In the genomic region with DNA sequence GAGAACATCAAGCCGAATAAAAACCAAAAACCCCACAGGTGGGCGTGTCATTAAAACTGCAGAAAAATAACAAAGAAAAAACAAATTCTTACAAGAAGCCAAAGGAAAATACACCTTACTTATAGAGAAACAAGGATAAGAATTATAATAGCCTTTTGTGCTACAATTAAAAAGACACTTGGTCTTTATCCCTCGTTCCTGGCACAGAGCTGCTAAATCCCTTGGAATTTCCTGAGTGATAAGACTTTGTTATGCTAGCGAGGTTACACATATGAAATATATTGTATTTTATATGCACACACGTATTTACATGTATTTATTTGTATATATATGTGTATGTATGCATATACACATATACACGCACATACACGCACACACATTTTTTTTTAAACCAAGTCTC, we compare ENCODE assay signal across 21 cellular contexts.
DNase-seq lines count a peak whose midpoint lies in the region; TF ChIP-seq lines count a peak whose summit lies in the region.
"Had no signal": no experiment of that assay in that cellular context is flagged by ENCODE, and none has a peak within 500 bp of the region (broad histone marks: within the 10 kb centered on the region; RNA-seq: fewer than 3 reads in every experiment).

No MANE protein-coding gene starts in this region.

- no peak overlapping the region for H3K18ac ChIP-seq in H9 (ENCODE audit: insufficient read length, low read depth, low read length)

- no peaks in the 10 kb centered on the region for H3K79me1 ChIP-seq in H9 (ENCODE audit: insufficient read depth, low read depth, low read length, poor library complexity, severe bottlenecking)

- H3K56ac ChIP-seq in H9 (ENCODE audit: insufficient read length, low read depth, low read length), result no peak overlapping the region

- H2AK5ac ChIP-seq in H9 (ENCODE audit: insufficient read length, low read length), result no peak overlapping the region

- H2BK12ac ChIP-seq in H9 (ENCODE audit: insufficient read length, low read depth, low read length), result no peak overlapping the region

- H3K4me1 ChIP-seq in H9 (ENCODE audit: insufficient read depth, low read length), result no peaks in the 10 kb centered on the region
- H3K4me1 ChIP-seq: A549; BE2C; BLaER1 treated with 17β-estradiol and CSF1 and Interleukin-3, amounts not matched to agents 10 nM and 100 nM had no signal

- H3K27me3 Mint-ChIP-seq in H9 (ENCODE audit: low read depth), result no peaks in the 10 kb centered on the region
- H3K27me3 Mint-ChIP-seq: CD4-positive, alpha-beta T cell; CD8-positive, alpha-beta memory T cell had no signal

- no peaks in the 10 kb centered on the region for H3K9me3 Mint-ChIP-seq in H9
- H3K9me3 Mint-ChIP-seq: HFFc6 had no signal

- H3K23ac ChIP-seq in H9 (ENCODE audit: insufficient read length, low read depth, low read length), result no peak overlapping the region

- no peak overlapping the region for H3K14ac ChIP-seq in H9 (ENCODE audit: insufficient read depth, low read length)

- H3K9ac ChIP-seq in H9 (ENCODE audit: extremely low read depth, insufficient read length, low read length), result no peak overlapping the region
- H3K9ac ChIP-seq: BLaER1 treated with 17β-estradiol and CSF1 and Interleukin-3, amounts not matched to agents 10 nM and 100 nM had no signal

- no peak overlapping the region for H4K5ac ChIP-seq in H9 (ENCODE audit: insufficient read length, low read depth, low read length)

- H3T11ph ChIP-seq in H9 (ENCODE audit: low read length), result no peak overlapping the region

- no peaks in the 10 kb centered on the region for H3K27me3 ChIP-seq in H9 (ENCODE audit: insufficient read depth, low read length)
- H3K27me3 ChIP-seq: BE2C; BLaER1 treated with 17β-estradiol and CSF1 and Interleukin-3, amounts not matched to agents 10 nM and 100 nM had no signal

- no peak overlapping the region for H2BK20ac ChIP-seq in H9 (ENCODE audit: low read depth, low read length, poor library complexity, severe bottlenecking)

- H3K4me1 Mint-ChIP-seq in H9, result peaks cover 19 to 25% of the 10 kb centered on the region in 2 experiments
- H3K4me1 Mint-ChIP-seq: CD14-positive monocyte; CD8-positive, alpha-beta memory T cell had no signal

- TF ChIP-seq CTCF in H9 (conservative IDR thresholded peaks at IDR 0.05) (no peak), fibroblast of pulmonary artery (IDR thresholded peaks at IDR 0.05; ENCODE audit: low read length, missing control alignments) (no peak), retinal pigment epithelial cell (conservative IDR thresholded peaks at IDR 0.05; ENCODE audit: low read depth, low read length) (no peak)

- WGBS in H9 (ENCODE audit: extremely low coverage, insufficient read length, low lambda C conversion rate), result no CpG with 5 or more reads among the region's 7 CpGs

- H3K4ac ChIP-seq in H9 (ENCODE audit: low read depth, low read length), result no peak overlapping the region

- H2BK5ac ChIP-seq in H9 (ENCODE audit: insufficient read length, low read length), result no peak overlapping the region

- H2BK15ac ChIP-seq in H9 (ENCODE audit: low read depth, low read length), result no peak overlapping the region

- no peaks in the 10 kb centered on the region for H4K20me1 ChIP-seq in H9 (ENCODE audit: control insufficient read depth, insufficient read depth, insufficient read length)
- H4K20me1 ChIP-seq: BLaER1 treated with 17β-estradiol and CSF1 and Interleukin-3, amounts not matched to agents 10 nM and 100 nM had no signal

- H3K23me2 ChIP-seq in H9 (ENCODE audit: insufficient read length, low read depth, low read length, poor library complexity, severe bottlenecking), result no peaks in the 10 kb centered on the region

- peak overlapping the region in 2 of 3 experiments; percentile 14 to 66; a peak in 2 of 7 replicates for H3K27ac Mint-ChIP-seq in H9
- H3K27ac Mint-ChIP-seq: CD14-positive monocyte; CD4-positive, alpha-beta T cell; CD8-positive, alpha-beta memory T cell; HFFc6 had no signal

- H2AFZ ChIP-seq in H9 (ENCODE audit: low read length), result no peak overlapping the region

- no peak overlapping the region for H3K4me3 Mint-ChIP-seq in H9
- H3K4me3 Mint-ChIP-seq: CD14-positive monocyte; CD4-positive, alpha-beta T cell; CD8-positive, alpha-beta memory T cell; HFFc6 had no signal

- no peak overlapping the region for H2BK120ac ChIP-seq in H9 (ENCODE audit: low read depth, low read length, poor library complexity, severe bottlenecking)

- H3K4me3 ChIP-seq in fibroblast of pulmonary artery (replicated peaks; ENCODE audit: low read depth, low read length), result no peak overlapping the region
- H3K4me3 ChIP-seq in retinal pigment epithelial cell (ENCODE audit: low read length), result no peak overlapping the region
- H3K4me3 ChIP-seq: A549; BLaER1 treated with 17β-estradiol and CSF1 and Interleukin-3, amounts not matched to agents 10 nM and 100 nM had no signal

- DNase-seq in H9 (no peak), NCI-H226 (peak; percentile 25), fibroblast of pulmonary artery (ENCODE audit: low read depth) (peak; percentile 13), retinal pigment epithelial cell (ENCODE audit: low read depth) (peak; percentile 59), NCI-H446 treated with DMSO at 0.1 percent for 48 hours (lab: John Stamatoyannopoulos, UW) (no peak), DMS79 (lab: John Stamatoyannopoulos, UW) (no peak), SW480 (ENCODE audit: low spot score) (no peak), H4 (ENCODE audit: low spot score) (no peak)
- DNase-seq: 8988T; ACHN; AML-193; BE2C; CD4-positive, alpha-beta T cell; CD8-positive, alpha-beta memory T cell; DMS 273 treated with DMSO at 0.1 percent for 48 hours; DMS79 treated with DMSO at 0.1 percent for 48 hours; GF-D8; HFFc6 had no signal

- H3K4me2 ChIP-seq in H9 (ENCODE audit: insufficient read depth, insufficient read length, low read length), result no peak overlapping the region
- H3K4me2 ChIP-seq: A549; BLaER1 treated with 17β-estradiol and CSF1 and Interleukin-3, amounts not matched to agents 10 nM and 100 nM had no signal

- H3K36me3 Mint-ChIP-seq in H9 (ENCODE audit: insufficient read depth in 1 of 3, low read depth in 3 of 3), result no peaks in the 10 kb centered on the region
- H3K36me3 Mint-ChIP-seq: CD14-positive monocyte; CD8-positive, alpha-beta memory T cell had no signal

- no peaks in the 10 kb centered on the region for H3K79me2 ChIP-seq in H9 (ENCODE audit: insufficient read depth, low read length)

- H3K27ac ChIP-seq in H9 (ENCODE audit: insufficient read length, low read depth, low read length), result no peak overlapping the region
- H3K27ac ChIP-seq: A549; BLaER1 treated with 17β-estradiol and CSF1 and Interleukin-3, amounts not matched to agents 10 nM and 100 nM had no signal

- H4K8ac ChIP-seq in H9 (replicated peaks; ENCODE audit: insufficient read length, low read depth, low read length), result no peak overlapping the region

- H3K9me3 ChIP-seq in H9 (ENCODE audit: control insufficient read depth, low read depth, low read length), result no peaks in the 10 kb centered on the region
- H3K9me3 ChIP-seq: A549; BE2C; BLaER1 treated with 17β-estradiol and CSF1 and Interleukin-3, amounts not matched to agents 10 nM and 100 nM had no signal

- H4K91ac ChIP-seq in H9 (ENCODE audit: insufficient read length, low read depth, low read length), result no peak overlapping the region

Comparison
In these comparisons a context has a peak if more than half of its experiments do, and no peak if none do; other contexts are left out.
1. DNase-seq: peak in NCI-H226 (single experiment), fibroblast of pulmonary artery (single experiment) and retinal pigment epithelial cell (single experiment); none in H9 (single experiment), NCI-H446 treated with DMSO at 0.1 percent for 48 hours (single experiment), DMS79 (single experiment), SW480 (single experiment) and H4 (single experiment).